ENCODE assay signal across 21 cellular contexts in genomic region chr3:9448643-9449042, GRCh38. TPM values are rescaled to one million over a fixed set of nuclear protein-coding genes. Genes with fewer than 3 reads are reported as not detected.
A peak's percentile ranks its signal among the peaks of the same experiment; 100 is the strongest.
DNase-seq lines count a peak whose midpoint lies in the region; ATAC-seq and TF ChIP-seq lines count a peak whose summit lies in the region.
"Had no signal": no experiment of that assay in that cellular context is flagged by ENCODE, and none has a peak within 500 bp of the region (broad histone marks: within the 10 kb centered on the region; RNA-seq: fewer than 3 reads in every experiment).

No MANE protein-coding gene starts in this region.

- H3K27ac Mint-ChIP-seq in T-helper 1 cell treated with Interleukin-12 subunit alpha and Interleukin-12 subunit beta and Interleukin-4 antibody, amounts not matched to agents 30 μg/mL and 1 μg/mL, for 36 hours = peak overlapping the region; percentile 4
- H3K27ac Mint-ChIP-seq in HFFc6 (peak overlapping the region; percentile 61), endodermal cell (peak overlapping the region; percentile 5)
- H3K27ac Mint-ChIP-seq in activated T-helper 1 cell treated with anti-CD3 and anti-CD28 coated beads, Interleukin-12 subunit alpha, Interleukin-12 subunit beta, Interleukin-2, Interleukin-4 antibody, amounts not matched to agents 30 ng/mL and 10 ng/mL and 1 ng/mL, durations not matched to agents 14 hours and 24 hours and 36 hours = no peak overlapping the region
- H3K27ac Mint-ChIP-seq: activated naive CD8-positive, alpha-beta T cell treated with anti-CD3 and anti-CD28 coated beads, Interleukin-2, amount 10 ng/mL, durations not matched to agents 7 days and 5 days had no signal

- H3K27me3 ChIP-seq in endodermal cell (ENCODE audit: control insufficient read depth, insufficient read depth, low read length, poor library complexity, severe bottlenecking) = no peaks in the 10 kb centered on the region

- no peak for TF ChIP-seq CTCF in HFFc6 (IDR thresholded peaks at IDR 0.05)
- no peak for TF ChIP-seq CTCF in endodermal cell (conservative IDR thresholded peaks at IDR 0.05)

- no peak overlapping the region for H3K27ac ChIP-seq in endodermal cell (ENCODE audit: low read depth, low read length)
- H3K27ac ChIP-seq: WERI-Rb-1 had no signal

- WGBS in endodermal cell (ENCODE audit: insufficient coverage in 1 of 2, insufficient read length in 1 of 2), 2 experiments = 92% methylated on average over 1 of the region's 1 CpG; no CpG with 5 or more reads in 1 of the 2 experiments

- H3K36me3 ChIP-seq in endodermal cell (ENCODE audit: control insufficient read depth, insufficient read depth, low read length) = peaks cover 96% of the 10 kb centered on the region

- H3K4me1 Mint-ChIP-seq in T-helper 1 cell treated with Interleukin-12 subunit alpha and Interleukin-12 subunit beta and Interleukin-4 antibody, amounts not matched to agents 30 μg/mL and 1 μg/mL, for 36 hours (ENCODE audit: low read depth) = peaks cover 27% of the 10 kb centered on the region
- H3K4me1 Mint-ChIP-seq in HFFc6 (ENCODE audit: low read depth) = peaks cover 15% of the 10 kb centered on the region
- H3K4me1 Mint-ChIP-seq in endodermal cell = no peaks in the 10 kb centered on the region
- peaks cover 44% of the 10 kb centered on the region for H3K4me1 Mint-ChIP-seq in activated T-helper 1 cell treated with anti-CD3 and anti-CD28 coated beads, Interleukin-12 subunit alpha, Interleukin-12 subunit beta, Interleukin-2, Interleukin-4 antibody, amounts not matched to agents 30 ng/mL and 10 ng/mL and 1 ng/mL, durations not matched to agents 14 hours and 24 hours and 36 hours (ENCODE audit: low read depth)

- intact Hi-C loops in activated T-helper 1 cell treated with anti-CD3 and anti-CD28 coated beads, Interleukin-12 subunit alpha, Interleukin-12 subunit beta, Interleukin-2, Interleukin-4 antibody, amounts not matched to agents 30 ng/mL and 10 ng/mL and 1 ng/mL, durations not matched to agents 14 hours and 24 hours and 36 hours (cut with micrococcal nuclease) = no loop called here
- intact Hi-C loops in left ventricle myocardium superior (cut with micrococcal nuclease) = no loop called here

- H3K27me3 Mint-ChIP-seq in T-helper 1 cell treated with Interleukin-12 subunit alpha and Interleukin-12 subunit beta and Interleukin-4 antibody, amounts not matched to agents 30 μg/mL and 1 μg/mL, for 36 hours (ENCODE audit: low read depth) = no peaks in the 10 kb centered on the region
- H3K27me3 Mint-ChIP-seq in HFFc6 (ENCODE audit: insufficient read depth) (peaks cover 2% of the 10 kb centered on the region), endodermal cell (ENCODE audit: insufficient read depth) (no peaks in the 10 kb centered on the region)
- no peaks in the 10 kb centered on the region for H3K27me3 Mint-ChIP-seq in activated T-helper 1 cell treated with anti-CD3 and anti-CD28 coated beads, Interleukin-12 subunit alpha, Interleukin-12 subunit beta, Interleukin-2, Interleukin-4 antibody, amounts not matched to agents 30 ng/mL and 10 ng/mL and 1 ng/mL, durations not matched to agents 14 hours and 24 hours and 36 hours (ENCODE audit: insufficient read depth)
- H3K27me3 Mint-ChIP-seq: activated naive CD8-positive, alpha-beta T cell treated with anti-CD3 and anti-CD28 coated beads, Interleukin-2, amount 10 ng/mL, durations not matched to agents 7 days and 5 days had no signal

- H3K9me3 Mint-ChIP-seq in T-helper 1 cell treated with Interleukin-12 subunit alpha and Interleukin-12 subunit beta and Interleukin-4 antibody, amounts not matched to agents 30 μg/mL and 1 μg/mL, for 36 hours = no peaks in the 10 kb centered on the region
- H3K9me3 Mint-ChIP-seq in HFFc6 (no peaks in the 10 kb centered on the region), endodermal cell (no peaks in the 10 kb centered on the region)
- H3K9me3 Mint-ChIP-seq in activated T-helper 1 cell treated with anti-CD3 and anti-CD28 coated beads, Interleukin-12 subunit alpha, Interleukin-12 subunit beta, Interleukin-2, Interleukin-4 antibody, amounts not matched to agents 30 ng/mL and 10 ng/mL and 1 ng/mL, durations not matched to agents 14 hours and 24 hours and 36 hours = no peaks in the 10 kb centered on the region
- H3K9me3 Mint-ChIP-seq: activated naive CD8-positive, alpha-beta T cell treated with anti-CD3 and anti-CD28 coated beads, Interleukin-2, amount 10 ng/mL, durations not matched to agents 7 days and 5 days had no signal

- no peak overlapping the region for H3K4me3 ChIP-seq in endodermal cell (ENCODE audit: low read length)

- ATAC-seq in left ventricle myocardium superior = no peak
- ATAC-seq: Panc1 had no signal

- H3K9me3 ChIP-seq in endodermal cell (ENCODE audit: control insufficient read depth, low read length) = no peaks in the 10 kb centered on the region

- DNase-seq in T-helper 1 cell = no peak
- DNase-seq in HFFc6 = peak; percentile 69
- DNase-seq in endodermal cell = no peak
- DNase-seq in renal cortical epithelial cell (ENCODE audit: low read depth) = peak; percentile 13
- DNase-seq in DMS79 (lab: John Stamatoyannopoulos, UW) = no peak
- no peak for DNase-seq in activated T-helper 1 cell treated with anti-CD3 and anti-CD28 coated beads, Interleukin-12 subunit alpha, Interleukin-12 subunit beta, Interleukin-2, Interleukin-4 antibody, amounts not matched to agents 30 ng/mL and 10 ng/mL and 1 ng/mL, durations not matched to agents 14 hours and 24 hours and 36 hours (ENCODE audit: low spot score)
- no peak for DNase-seq in left ventricle myocardium superior
- DNase-seq: 8988T; activated CD8-positive, alpha-beta memory T cell treated with anti-CD3 and anti-CD28 coated beads, Interleukin-2, amount 50 U/mL, for 48 hours; activated naive CD8-positive, alpha-beta T cell treated with anti-CD3 and anti-CD28 coated beads, Interleukin-2, amount 10 ng/mL, durations not matched to agents 7 days and 5 days; central memory CD4-positive, alpha-beta T cell; GF-D8; HCEC 1CT; mammary epithelial cell; NCI-H2081; NCI-H524; stimulated activated CD4-positive, alpha-beta T cell treated with anti-CD3 and anti-CD28 coated beads, Interleukin-2, amount 100 ng/mL, for 24 hours; SW 1271; WERI-Rb-1 had no signal

- H3K4me1 ChIP-seq in endodermal cell (ENCODE audit: control insufficient read depth, insufficient read depth, low read length) = no peaks in the 10 kb centered on the region

- no peak overlapping the region for H3K4me3 Mint-ChIP-seq in T-helper 1 cell treated with Interleukin-12 subunit alpha and Interleukin-12 subunit beta and Interleukin-4 antibody, amounts not matched to agents 30 μg/mL and 1 μg/mL, for 36 hours
- H3K4me3 Mint-ChIP-seq in HFFc6 = no peak overlapping the region; the same call in 1 of the 2 replicates
- H3K4me3 Mint-ChIP-seq in endodermal cell = no peak overlapping the region
- no peak overlapping the region for H3K4me3 Mint-ChIP-seq in activated T-helper 1 cell treated with anti-CD3 and anti-CD28 coated beads, Interleukin-12 subunit alpha, Interleukin-12 subunit beta, Interleukin-2, Interleukin-4 antibody, amounts not matched to agents 30 ng/mL and 10 ng/mL and 1 ng/mL, durations not matched to agents 14 hours and 24 hours and 36 hours
- H3K4me3 Mint-ChIP-seq: activated naive CD8-positive, alpha-beta T cell treated with anti-CD3 and anti-CD28 coated beads, Interleukin-2, amount 10 ng/mL, durations not matched to agents 7 days and 5 days had no signal

- H3K36me3 Mint-ChIP-seq in T-helper 1 cell treated with Interleukin-12 subunit alpha and Interleukin-12 subunit beta and Interleukin-4 antibody, amounts not matched to agents 30 μg/mL and 1 μg/mL, for 36 hours (ENCODE audit: low read depth) = peaks cover 53% of the 10 kb centered on the region
- H3K36me3 Mint-ChIP-seq in HFFc6 (ENCODE audit: low read depth) = peaks cover 58% of the 10 kb centered on the region
- peaks cover 87% of the 10 kb centered on the region for H3K36me3 Mint-ChIP-seq in endodermal cell (ENCODE audit: low read depth)
- peaks cover 60% of the 10 kb centered on the region for H3K36me3 Mint-ChIP-seq in activated T-helper 1 cell treated with anti-CD3 and anti-CD28 coated beads, Interleukin-12 subunit alpha, Interleukin-12 subunit beta, Interleukin-2, Interleukin-4 antibody, amounts not matched to agents 30 ng/mL and 10 ng/mL and 1 ng/mL, durations not matched to agents 14 hours and 24 hours and 36 hours (ENCODE audit: low read depth)

- H3K9ac ChIP-seq in endodermal cell (ENCODE audit: extremely low read depth, low read length, poor library complexity, severe bottlenecking) = no peak overlapping the region

RNA-seq across cellular contexts. Expression of gene SETD5, which starts 51.2 kb away (rescaled TPM):
- 10 to 100 TPM; 62.0 to 74.6 (median 67.4) TPM for total RNA-seq in HFFc6 (2021; fragmentation: NEBNext Ultra II Directional; extraction: Animal tissue kit (Norgen Biotek cat#: 25700))
- 100 to 1,000 TPM; 261 to 289 TPM for total RNA-seq in endodermal cell
- 232 TPM for polyA plus RNA-seq in endodermal cell (2013, experiment 1 of 2)
- 214 TPM for polyA plus RNA-seq in endodermal cell (2013, experiment 2 of 2)
- total RNA-seq in renal cortical epithelial cell = 33.0 and 99.5 TPM in 2 replicates
- total RNA-seq in activated T-helper 1 cell treated with anti-CD3 and anti-CD28 coated beads, Interleukin-12 subunit alpha, Interleukin-12 subunit beta, Interleukin-2, Interleukin-4 antibody, amounts not matched to agents 30 ng/mL and 10 ng/mL and 1 ng/mL, durations not matched to agents 14 hours and 24 hours and 36 hours = 135 and 140 TPM in 2 replicates
- total RNA-seq in left ventricle myocardium superior = 60.2 TPM

Comparison
In these comparisons a context has a peak if more than half of its experiments do, and no peak if none do; other contexts are left out.
1. DNase-seq: peak in HFFc6 (single experiment) and renal cortical epithelial cell (single experiment); none in T-helper 1 cell (0 of 5), endodermal cell (single experiment), DMS79 (single experiment), activated T-helper 1 cell treated with anti-CD3 and anti-CD28 coated beads, Interleukin-12 subunit alpha, Interleukin-12 subunit beta, Interleukin-2, Interleukin-4 antibody, amounts not matched to agents 30 ng/mL and 10 ng/mL and 1 ng/mL, durations not matched to agents 14 hours and 24 hours and 36 hours (single experiment) and left ventricle myocardium superior (single experiment).